In genomic region chr1:172531846-172532699, GRCh38 we compare ENCODE assay signal across 8 cellular contexts.
A peak's percentile ranks its signal among the peaks of the same experiment; 100 is the strongest.
DNase-seq lines count a peak whose midpoint lies in the region; ATAC-seq and TF ChIP-seq lines count a peak whose summit lies in the region.

No MANE protein-coding gene starts in this region.

- H3K4me3 ChIP-seq in AG04449 (ENCODE audit: low read depth, low read length) = peak overlapping the region; percentile 78

- CTCF ChIA-PET in AG04449 (lab: Yijun Ruan, JAX) = interaction anchor here (0.8 to 1.1 kb wide), 2 partner anchors 17 to 21 kb away, joined by 3 read pairs; no protein-coding TSS in a partner anchor

- peak; percentile 73 for ATAC-seq in GM18870 (IDR thresholded peaks at IDR 0.05; ENCODE audit: unreplicated experiment)
- peak; percentile 62 for ATAC-seq in HG03108 (IDR thresholded peaks at IDR 0.05; ENCODE audit: unreplicated experiment)

- DNase-seq in AG04449 (ENCODE audit: low read depth, low spot score) (peak; percentile 95), NCI-H2171 treated with DMSO at 0.1 percent for 48 hours (lab: John Stamatoyannopoulos, UW) (peak; percentile 98), iris pigment epithelial cell (ENCODE audit: low read depth) (peak; percentile 99)
- DNase-seq in central memory CD4-positive, alpha-beta T cell = peak; percentile 96
- peak; percentile 68 to 72 for DNase-seq in stimulated activated CD4-positive, alpha-beta T cell treated with anti-CD3 and anti-CD28 coated beads, Interleukin-12 subunit alpha, Interleukin-12 subunit beta, amount 100 ng/mL, for 24 hours (ENCODE audit: low read depth in 2 of 2)

- POLR2A ChIA-PET in AG04449 (lab: Yijun Ruan, JAX) = interaction anchor here (0.6 to 1.2 kb wide), 8 partner anchors 11 to 187 kb away, joined by 3 to 5 read pairs (median 3); no protein-coding TSS in a partner anchor

- H3K27ac ChIP-seq in VCaP = peak overlapping the region; percentile 92

- TF ChIP-seq CTCF in AG04449 (IDR thresholded peaks at IDR 0.05; ENCODE audit: insufficient read depth, low read length, missing control alignments) = no peak
- no peak for TF ChIP-seq CTCF in VCaP (conservative IDR thresholded peaks at IDR 0.05)

Comparison
In these comparisons a context has a peak if more than half of its experiments do, and no peak if none do; other contexts are left out.
1. Peak in every context shown above with its lines: DNase-seq, ATAC-seq, H3K4me3 ChIP-seq and H3K27ac ChIP-seq.